Comparison of ENCODE assay signal across 8 cellular contexts in genomic region chr1:218347316-218347712, GRCh38. TPM values are rescaled to one million over a fixed set of nuclear protein-coding genes. Genes with fewer than 3 reads are reported as not detected.
A peak's percentile ranks its signal among the peaks of the same experiment; 100 is the strongest.
DNase-seq lines count a peak whose midpoint lies in the region; ATAC-seq and TF ChIP-seq lines count a peak whose summit lies in the region.

No MANE protein-coding gene starts in this region.

- 1 to 6% methylated on average over 15 of the region's 15 CpGs for WGBS in sigmoid colon, 2 donors

- TF ChIP-seq POLR2A in sigmoid colon (IDR thresholded peaks at IDR 0.05): no peak

- peak overlapping the region; percentile 72; the same call in 1 of the 2 replicates for H3K4me3 ChIP-seq in GM06990 (replicated peaks; ENCODE audit: low read depth, low read length)
- H3K4me3 ChIP-seq in RWPE2 (ENCODE audit: severe bottlenecking): peak overlapping the region; percentile 53
- peak overlapping the region; percentile 63 to 71 for H3K4me3 ChIP-seq in right atrium auricular region
- H3K4me3 ChIP-seq in sigmoid colon: peak overlapping the region; percentile 66 to 78 (median 70)

- no peak for TF ChIP-seq EP300 in sigmoid colon (IDR thresholded peaks at IDR 0.05)

- H3K27me3 ChIP-seq in GM06990 (replicated peaks; ENCODE audit: control insufficient read depth, insufficient read depth, low read length) (0 out of 2 replicates have a peak, but pooled peaks cover 2% of the 10 kb centered on the region), RWPE2 (ENCODE audit: insufficient read depth, poor library complexity, severe bottlenecking) (no peaks in the 10 kb centered on the region), right atrium auricular region (no peaks in the 10 kb centered on the region), sigmoid colon (no peaks in the 10 kb centered on the region)

- peaks cover 13% of the 10 kb centered on the region for H3K4me1 ChIP-seq in RWPE2 (ENCODE audit: insufficient read depth, poor library complexity, severe bottlenecking)
- H3K4me1 ChIP-seq in right atrium auricular region: peaks cover 0 to 42% of the 10 kb centered on the region in 2 donors
- H3K4me1 ChIP-seq in sigmoid colon: peaks cover 0 to 57% (median 40%) of the 10 kb centered on the region in 4 donors

- H3K27ac ChIP-seq in RWPE2 (ENCODE audit: poor library complexity, severe bottlenecking) (peak overlapping the region; percentile 75), right atrium auricular region (peak overlapping the region; percentile 76 to 92), sigmoid colon (peak overlapping the region; percentile 87 to 96 (median 90))

- H3K9me3 ChIP-seq in RWPE2 (ENCODE audit: severe bottlenecking) (no peaks in the 10 kb centered on the region), right atrium auricular region (no peaks in the 10 kb centered on the region), sigmoid colon (no peaks in the 10 kb centered on the region)

- DNase-seq in GM06990 (ENCODE audit: extremely low read depth, insufficient read length) (no peak), RWPE2 (ENCODE audit: low spot score) (no peak), right atrium auricular region (ENCODE audit: low spot score) (no peak), sigmoid colon (peak; percentile 71), GM10266 (ENCODE audit: extremely low spot score) (no peak), T1000 (lab: John Stamatoyannopoulos, UW) (no peak)
- no peak for DNase-seq in activated CD4-positive, CD25-positive, alpha-beta regulatory T cell (lab: John Stamatoyannopoulos, UW)

- ATAC-seq in RWPE2 (ENCODE audit: low read depth): no peak
- ATAC-seq in GM18502 (IDR thresholded peaks at IDR 0.05; ENCODE audit: poor library complexity, unreplicated experiment): no peak

- no peaks in the 10 kb centered on the region for H3K36me3 ChIP-seq in GM06990 (ENCODE audit: control insufficient read depth, insufficient read depth, low read length)
- no peaks in the 10 kb centered on the region for H3K36me3 ChIP-seq in RWPE2 (ENCODE audit: low read depth)
- H3K36me3 ChIP-seq in right atrium auricular region: no peaks in the 10 kb centered on the region
- H3K36me3 ChIP-seq in sigmoid colon: no peaks in the 10 kb centered on the region

- TF ChIP-seq CTCF in GM06990 (IDR thresholded peaks at IDR 0.05; ENCODE audit: insufficient read depth, low read length, poor library complexity, severe bottlenecking): no peak
- no peak for TF ChIP-seq CTCF in RWPE2 (IDR thresholded peaks at IDR 0.05; ENCODE audit: poor library complexity, severe bottlenecking)
- no peak for TF ChIP-seq CTCF in right atrium auricular region (IDR thresholded peaks at IDR 0.05)
- TF ChIP-seq CTCF in sigmoid colon (IDR thresholded peaks at IDR 0.05): peak in 1 of 4 experiments; percentile 15
- no peak for TF ChIP-seq CTCF in GM10266 (IDR thresholded peaks at IDR 0.05; ENCODE audit: control insufficient read depth, insufficient read depth, low read depth, missing control alignments)

- intact Hi-C loops in sigmoid colon (cut with DNase I): loop anchor here (5.0 to 10.0 kb wide), 5 partner anchors 55 to 947 kb away; partner anchors contain the start of gene LYPLAL1

RNA-seq across cellular contexts. Expression of gene TGFB2, which starts 2.2 kb away (rescaled TPM):
- 1 to 10 TPM; 4.3 to 8.7 TPM for total RNA-seq in right atrium auricular region
- 10 to 100 TPM in 1 of 4 donors, 1 to 10 TPM in 3; 6.3 to 11.8 (median 7.7) TPM for total RNA-seq in sigmoid colon
- under 1 TPM; 0.23 to 0.60 (median 0.38) TPM for polyA plus RNA-seq in sigmoid colon
